Comparison of ENCODE assay signal across 1 cellular context in genomic region chr1:183098349-183098748, GRCh38.
TF ChIP-seq lines count a peak whose summit lies in the region.

No MANE protein-coding gene starts in this region.

TF ChIP-seq in GM23338, 12 proteins besides CTCF, POLR2A, EP300 and RAD21 (continued from another document):
- TF ChIP-seq, protein P1, sequence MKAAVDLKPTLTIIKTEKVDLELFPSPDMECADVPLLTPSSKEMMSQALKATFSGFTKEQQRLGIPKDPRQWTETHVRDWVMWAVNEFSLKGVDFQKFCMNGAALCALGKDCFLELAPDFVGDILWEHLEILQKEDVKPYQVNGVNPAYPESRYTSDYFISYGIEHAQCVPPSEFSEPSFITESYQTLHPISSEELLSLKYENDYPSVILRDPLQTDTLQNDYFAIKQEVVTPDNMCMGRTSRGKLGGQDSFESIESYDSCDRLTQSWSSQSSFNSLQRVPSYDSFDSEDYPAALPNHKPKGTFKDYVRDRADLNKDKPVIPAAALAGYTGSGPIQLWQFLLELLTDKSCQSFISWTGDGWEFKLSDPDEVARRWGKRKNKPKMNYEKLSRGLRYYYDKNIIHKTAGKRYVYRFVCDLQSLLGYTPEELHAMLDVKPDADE (IDR thresholded peaks at IDR 0.05) = no peak
- TF ChIP-seq, protein P2, sequence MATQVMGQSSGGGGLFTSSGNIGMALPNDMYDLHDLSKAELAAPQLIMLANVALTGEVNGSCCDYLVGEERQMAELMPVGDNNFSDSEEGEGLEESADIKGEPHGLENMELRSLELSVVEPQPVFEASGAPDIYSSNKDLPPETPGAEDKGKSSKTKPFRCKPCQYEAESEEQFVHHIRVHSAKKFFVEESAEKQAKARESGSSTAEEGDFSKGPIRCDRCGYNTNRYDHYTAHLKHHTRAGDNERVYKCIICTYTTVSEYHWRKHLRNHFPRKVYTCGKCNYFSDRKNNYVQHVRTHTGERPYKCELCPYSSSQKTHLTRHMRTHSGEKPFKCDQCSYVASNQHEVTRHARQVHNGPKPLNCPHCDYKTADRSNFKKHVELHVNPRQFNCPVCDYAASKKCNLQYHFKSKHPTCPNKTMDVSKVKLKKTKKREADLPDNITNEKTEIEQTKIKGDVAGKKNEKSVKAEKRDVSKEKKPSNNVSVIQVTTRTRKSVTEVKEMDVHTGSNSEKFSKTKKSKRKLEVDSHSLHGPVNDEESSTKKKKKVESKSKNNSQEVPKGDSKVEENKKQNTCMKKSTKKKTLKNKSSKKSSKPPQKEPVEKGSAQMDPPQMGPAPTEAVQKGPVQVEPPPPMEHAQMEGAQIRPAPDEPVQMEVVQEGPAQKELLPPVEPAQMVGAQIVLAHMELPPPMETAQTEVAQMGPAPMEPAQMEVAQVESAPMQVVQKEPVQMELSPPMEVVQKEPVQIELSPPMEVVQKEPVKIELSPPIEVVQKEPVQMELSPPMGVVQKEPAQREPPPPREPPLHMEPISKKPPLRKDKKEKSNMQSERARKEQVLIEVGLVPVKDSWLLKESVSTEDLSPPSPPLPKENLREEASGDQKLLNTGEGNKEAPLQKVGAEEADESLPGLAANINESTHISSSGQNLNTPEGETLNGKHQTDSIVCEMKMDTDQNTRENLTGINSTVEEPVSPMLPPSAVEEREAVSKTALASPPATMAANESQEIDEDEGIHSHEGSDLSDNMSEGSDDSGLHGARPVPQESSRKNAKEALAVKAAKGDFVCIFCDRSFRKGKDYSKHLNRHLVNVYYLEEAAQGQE (IDR thresholded peaks at IDR 0.05; ENCODE audit: unreplicated experiment) = no peak
- TF ChIP-seq POLR2AphosphoS5 (IDR thresholded peaks at IDR 0.05; ENCODE audit: low read depth) = no peak
- TF ChIP-seq, protein P3, sequence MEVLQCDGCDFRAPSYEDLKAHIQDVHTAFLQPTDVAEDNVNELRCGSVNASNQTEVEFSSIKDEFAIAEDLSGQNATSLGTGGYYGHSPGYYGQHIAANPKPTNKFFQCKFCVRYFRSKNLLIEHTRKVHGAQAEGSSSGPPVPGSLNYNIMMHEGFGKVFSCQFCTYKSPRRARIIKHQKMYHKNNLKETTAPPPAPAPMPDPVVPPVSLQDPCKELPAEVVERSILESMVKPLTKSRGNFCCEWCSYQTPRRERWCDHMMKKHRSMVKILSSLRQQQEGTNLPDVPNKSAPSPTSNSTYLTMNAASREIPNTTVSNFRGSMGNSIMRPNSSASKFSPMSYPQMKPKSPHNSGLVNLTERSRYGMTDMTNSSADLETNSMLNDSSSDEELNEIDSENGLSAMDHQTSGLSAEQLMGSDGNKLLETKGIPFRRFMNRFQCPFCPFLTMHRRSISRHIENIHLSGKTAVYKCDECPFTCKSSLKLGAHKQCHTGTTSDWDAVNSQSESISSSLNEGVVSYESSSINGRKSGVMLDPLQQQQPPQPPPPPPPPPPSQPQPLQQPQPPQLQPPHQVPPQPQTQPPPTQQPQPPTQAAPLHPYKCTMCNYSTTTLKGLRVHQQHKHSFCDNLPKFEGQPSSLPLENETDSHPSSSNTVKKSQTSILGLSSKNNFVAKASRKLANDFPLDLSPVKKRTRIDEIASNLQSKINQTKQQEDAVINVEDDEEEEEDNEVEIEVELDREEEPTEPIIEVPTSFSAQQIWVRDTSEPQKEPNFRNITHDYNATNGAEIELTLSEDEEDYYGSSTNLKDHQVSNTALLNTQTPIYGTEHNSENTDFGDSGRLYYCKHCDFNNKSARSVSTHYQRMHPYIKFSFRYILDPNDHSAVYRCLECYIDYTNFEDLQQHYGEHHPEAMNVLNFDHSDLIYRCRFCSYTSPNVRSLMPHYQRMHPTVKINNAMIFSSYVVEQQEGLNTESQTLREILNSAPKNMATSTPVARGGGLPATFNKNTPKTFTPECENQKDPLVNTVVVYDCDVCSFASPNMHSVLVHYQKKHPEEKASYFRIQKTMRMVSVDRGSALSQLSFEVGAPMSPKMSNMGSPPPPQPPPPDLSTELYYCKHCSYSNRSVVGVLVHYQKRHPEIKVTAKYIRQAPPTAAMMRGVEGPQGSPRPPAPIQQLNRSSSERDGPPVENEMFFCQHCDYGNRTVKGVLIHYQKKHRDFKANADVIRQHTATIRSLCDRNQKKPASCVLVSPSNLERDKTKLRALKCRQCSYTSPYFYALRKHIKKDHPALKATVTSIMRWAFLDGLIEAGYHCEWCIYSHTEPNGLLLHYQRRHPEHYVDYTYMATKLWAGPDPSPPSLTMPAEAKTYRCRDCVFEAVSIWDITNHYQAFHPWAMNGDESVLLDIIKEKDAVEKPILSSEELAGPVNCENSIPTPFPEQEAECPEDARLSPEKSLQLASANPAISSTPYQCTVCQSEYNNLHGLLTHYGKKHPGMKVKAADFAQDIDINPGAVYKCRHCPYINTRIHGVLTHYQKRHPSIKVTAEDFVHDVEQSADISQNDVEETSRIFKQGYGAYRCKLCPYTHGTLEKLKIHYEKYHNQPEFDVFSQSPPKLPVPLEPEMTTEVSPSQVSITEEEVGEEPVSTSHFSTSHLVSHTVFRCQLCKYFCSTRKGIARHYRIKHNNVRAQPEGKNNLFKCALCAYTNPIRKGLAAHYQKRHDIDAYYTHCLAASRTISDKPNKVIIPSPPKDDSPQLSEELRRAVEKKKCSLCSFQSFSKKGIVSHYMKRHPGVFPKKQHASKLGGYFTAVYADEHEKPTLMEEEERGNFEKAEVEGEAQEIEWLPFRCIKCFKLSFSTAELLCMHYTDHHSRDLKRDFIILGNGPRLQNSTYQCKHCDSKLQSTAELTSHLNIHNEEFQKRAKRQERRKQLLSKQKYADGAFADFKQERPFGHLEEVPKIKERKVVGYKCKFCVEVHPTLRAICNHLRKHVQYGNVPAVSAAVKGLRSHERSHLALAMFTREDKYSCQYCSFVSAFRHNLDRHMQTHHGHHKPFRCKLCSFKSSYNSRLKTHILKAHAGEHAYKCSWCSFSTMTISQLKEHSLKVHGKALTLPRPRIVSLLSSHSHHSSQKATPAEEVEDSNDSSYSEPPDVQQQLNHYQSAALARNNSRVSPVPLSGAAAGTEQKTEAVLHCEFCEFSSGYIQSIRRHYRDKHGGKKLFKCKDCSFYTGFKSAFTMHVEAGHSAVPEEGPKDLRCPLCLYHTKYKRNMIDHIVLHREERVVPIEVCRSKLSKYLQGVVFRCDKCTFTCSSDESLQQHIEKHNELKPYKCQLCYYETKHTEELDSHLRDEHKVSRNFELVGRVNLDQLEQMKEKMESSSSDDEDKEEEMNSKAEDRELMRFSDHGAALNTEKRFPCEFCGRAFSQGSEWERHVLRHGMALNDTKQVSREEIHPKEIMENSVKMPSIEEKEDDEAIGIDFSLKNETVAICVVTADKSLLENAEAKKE (CRISPR knock-in tag; IDR thresholded peaks at IDR 0.05) = no peak
TF ChIP-seq in GM23338: peak in this region for 0.
